ENCODE assay signal across 8 cellular contexts in the genomic region with DNA sequence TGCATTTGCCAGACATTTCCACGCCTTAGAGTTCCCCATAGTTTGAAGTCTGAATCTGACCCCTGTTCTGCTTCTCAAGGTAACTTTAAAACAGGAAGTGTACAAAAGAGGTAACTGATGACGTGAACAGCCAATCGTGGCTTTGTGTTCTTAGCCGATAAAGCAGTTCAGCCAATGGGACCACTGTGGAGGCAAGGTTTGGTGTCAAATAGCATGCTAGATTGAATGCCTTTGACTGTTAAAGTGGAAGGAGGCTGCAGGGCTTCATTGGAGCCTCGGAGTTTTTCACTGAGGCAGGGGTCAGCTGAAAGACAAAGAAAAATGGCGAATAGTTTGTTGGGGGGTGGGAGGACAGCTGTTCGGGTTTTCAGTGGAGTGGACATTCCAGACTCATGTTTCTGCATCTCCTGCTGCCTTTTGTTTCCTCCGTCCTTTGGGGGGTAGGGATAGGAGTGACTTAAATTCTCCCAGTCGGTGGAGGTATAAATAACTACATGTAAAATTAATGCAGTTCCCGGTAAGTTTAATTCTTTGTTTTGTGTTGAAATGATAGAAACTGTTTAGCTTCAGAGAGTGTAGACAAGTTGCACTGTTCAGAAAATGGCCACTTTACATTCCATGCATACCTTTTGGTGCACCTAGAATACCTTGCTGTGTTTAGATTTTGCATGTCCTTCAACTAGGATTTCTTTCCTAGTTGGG. TPM values are rescaled to one million over a fixed set of nuclear protein-coding genes. Genes with fewer than 3 reads are reported as not detected.
DNase-seq lines count a peak whose midpoint lies in the region; ATAC-seq and TF ChIP-seq lines count a peak whose summit lies in the region.

No MANE protein-coding gene starts in this region.

- peak; percentile 90 for ATAC-seq in GM19351 (IDR thresholded peaks at IDR 0.05; ENCODE audit: unreplicated experiment)
- ATAC-seq in HG03469 (IDR thresholded peaks at IDR 0.05; ENCODE audit: unreplicated experiment) = peak; percentile 60
- peak; percentile 92 for ATAC-seq in lung (ENCODE audit: insufficient read depth, low FRiP score)

- 4 to 5% methylated on average over 10 of the region's 10 CpGs for WGBS in lung, 2 donors

- H3K36me3 ChIP-seq in BE2C (no peaks in the 10 kb centered on the region), lung (ENCODE audit: control insufficient read depth in 2 of 2, insufficient read depth in 2 of 2, low read length in 2 of 2) (no peaks in the 10 kb centered on the region)
- H3K36me3 ChIP-seq in effector memory CD4-positive, alpha-beta T cell (ENCODE audit: control insufficient read depth, insufficient read depth, low read length) = no peaks in the 10 kb centered on the region

- H3K9me3 ChIP-seq in BE2C (no peaks in the 10 kb centered on the region), lung (ENCODE audit: control insufficient read depth in 2 of 2, insufficient read depth in 1 of 2, low read length in 1 of 2) (no peaks in the 10 kb centered on the region)
- no peaks in the 10 kb centered on the region for H3K9me3 ChIP-seq in effector memory CD4-positive, alpha-beta T cell (ENCODE audit: control insufficient read depth, low read length)

- H3K4me1 ChIP-seq in BE2C (no peaks in the 10 kb centered on the region), lung (ENCODE audit: control insufficient read depth in 2 of 2, insufficient read depth in 2 of 2, low read length in 2 of 2) (peaks cover 8 to 36% of the 10 kb centered on the region in 2 donors)
- peaks cover 14% of the 10 kb centered on the region for H3K4me1 ChIP-seq in effector memory CD4-positive, alpha-beta T cell (ENCODE audit: control insufficient read depth, insufficient read depth, low read length, poor library complexity, severe bottlenecking)

- H3K27me3 ChIP-seq in BE2C (no peaks in the 10 kb centered on the region), lung (ENCODE audit: control insufficient read depth, insufficient read depth) (no peaks in the 10 kb centered on the region)
- H3K27me3 ChIP-seq in effector memory CD4-positive, alpha-beta T cell (replicated peaks; ENCODE audit: control insufficient read depth, insufficient read depth, low read length, poor library complexity, severe bottlenecking) = no peaks in the 10 kb centered on the region

- TF ChIP-seq CTCF in BE2C (IDR thresholded peaks at IDR 0.05; ENCODE audit: low read depth, low read length) (no peak), lung (IDR thresholded peaks at IDR 0.05; ENCODE audit: control extremely low read depth, extremely low read depth) (no peak)

- H3K4me3 ChIP-seq in BE2C (ENCODE audit: low read depth, low read length) (peak overlapping the region; percentile 80), lung (peak overlapping the region; percentile 26)
- H3K4me3 ChIP-seq in effector memory CD4-positive, alpha-beta T cell (ENCODE audit: insufficient read depth, low read depth, low read length, poor library complexity, severe bottlenecking) = peak overlapping the region; percentile 53

- H3K27ac ChIP-seq in effector memory CD4-positive, alpha-beta T cell (ENCODE audit: insufficient read depth, low read length, poor library complexity, severe bottlenecking) = peak overlapping the region; percentile 69
- peak overlapping the region; percentile 79 to 98 for H3K27ac ChIP-seq in lung (ENCODE audit: low read depth in 1 of 2, low read length in 1 of 2)

- DNase-seq in BE2C (peak; percentile 74), NCI-H82 treated with DMSO at 0.1 percent for 48 hours (lab: John Stamatoyannopoulos, UW; ENCODE audit: unreplicated experiment) (peak; percentile 97), lung (ENCODE audit: low spot score) (peak; percentile 86)
- peak; percentile 45 to 52 for DNase-seq in activated CD8-positive, alpha-beta memory T cell treated with anti-CD3 and anti-CD28 coated beads for 1 hour (ENCODE audit: extremely low read depth in 1 of 2, low read depth in 1 of 2)
- peak; percentile 60 to 75 (median 63) for DNase-seq in effector memory CD4-positive, alpha-beta T cell
- peak; percentile 13 to 43 (median 39) for DNase-seq in stimulated activated CD4-positive, alpha-beta T cell treated with anti-CD3 and anti-CD28 coated beads, TNF-alpha, amount 100 ng/mL, for 4 hours (ENCODE audit: low read depth in 3 of 3)

RNA-seq across cellular contexts. Expression of gene NFYC, which starts 17.7 kb away (rescaled TPM):
- 88.4 TPM for polyA plus RNA-seq in BE2C (2012; ENCODE audit: insufficient read depth, insufficient read length, low read depth)
- total RNA-seq in lung = 10 to 100 TPM; 56.1 to 69.5 TPM
- 10 to 100 TPM; 28.6 to 44.5 TPM for polyA plus RNA-seq in lung

RNA-seq across cellular contexts. Expression of gene RIMS3, which starts 43.8 kb away (rescaled TPM):
- polyA plus RNA-seq in BE2C (2012; ENCODE audit: insufficient read depth, insufficient read length, low read depth) = 47.8 TPM
- 1 to 10 TPM; 1.7 to 5.5 TPM for total RNA-seq in lung
- 1 to 10 TPM in 1 of 2 donors, under 1 TPM in 1; 0.93 to 1.3 TPM for polyA plus RNA-seq in lung

Comparison
In these comparisons a context has a peak if more than half of its experiments do, and no peak if none do; other contexts are left out.
1. Peak in every context shown above with its lines: DNase-seq, ATAC-seq, H3K4me3 ChIP-seq and H3K27ac ChIP-seq.
2. DNase-seq: peak in every context shown above with its lines; median percentile 97 in NCI-H82 treated with DMSO at 0.1 percent for 48 hours; 86 in lung; 74 in BE2C; 63 in effector memory CD4-positive, alpha-beta T cell; 48 in activated CD8-positive, alpha-beta memory T cell treated with anti-CD3 and anti-CD28 coated beads for 1 hour; 39 in stimulated activated CD4-positive, alpha-beta T cell treated with anti-CD3 and anti-CD28 coated beads, TNF-alpha, amount 100 ng/mL, for 4 hours.
3. H3K4me3 ChIP-seq: peak in every context shown above with its lines; median percentile 80 in BE2C; 53 in effector memory CD4-positive, alpha-beta T cell; 26 in lung.